In genomic region chr17:65455972-65456343, GRCh38 we compare ENCODE assay signal across 8 cellular contexts.
DNase-seq lines count a peak whose midpoint lies in the region; ATAC-seq and TF ChIP-seq lines count a peak whose summit lies in the region.

No MANE protein-coding gene starts in this region.

- H3K27me3 ChIP-seq in hepatocyte = no peaks in the 10 kb centered on the region

- H3K4me3 Mint-ChIP-seq in activated T-cell treated with anti-CD3 and anti-CD28 coated beads, Interleukin-2, amount 50 U/mL, for 24 hours = no peak overlapping the region
- H3K4me3 Mint-ChIP-seq in stimulated activated memory B cell treated with anti-CD40 and anti-IgM and Interleukin-4, amounts not matched to agents 10 μg/mL and 1 μg/mL and 100 μg/mL, for 72 hours = no peak overlapping the region
- no peak overlapping the region for H3K4me3 Mint-ChIP-seq in natural killer cell treated with Interleukin-12 subunit alpha and Interleukin-12 subunit beta and Interleukin-15 and Interleukin-18, amount 100 ng/mL, for 72 hours

- no peak overlapping the region for H3K27ac ChIP-seq in hepatocyte

- peak; percentile 20 for DNase-seq in activated T-cell treated with anti-CD3 and anti-CD28 coated beads, Interleukin-2, amount 50 U/mL, for 1 hour
- no peak for DNase-seq in activated T-cell treated with anti-CD3 and anti-CD28 coated beads, Interleukin-2, amount 50 U/mL, for 24 hours
- DNase-seq in activated CD4-positive, alpha-beta T cell treated with anti-CD3 and anti-CD28 coated beads, Interleukin-2, amount 50 U/mL, for 1 hour = peak; percentile 19
- DNase-seq in hepatocyte (ENCODE audit: low spot score) = peak; percentile 61
- no peak for DNase-seq in activated CD4-positive, CD25-positive, alpha-beta regulatory T cell treated with anti-CD3 and anti-CD28 coated beads, Interleukin-2, amount 50 U/mL, for 72 hours
- DNase-seq in natural killer cell treated with Interleukin-12 subunit alpha and Interleukin-12 subunit beta and Interleukin-15 and Interleukin-18, amount 100 ng/mL, for 72 hours (ENCODE audit: low spot score) = no peak

- H3K79me2 ChIP-seq in hepatocyte = no peaks in the 10 kb centered on the region

- H3K9me2 ChIP-seq in hepatocyte (replicated peaks; ENCODE audit: insufficient read depth) = no peaks in the 10 kb centered on the region

- no peaks in the 10 kb centered on the region for H4K20me1 ChIP-seq in hepatocyte (ENCODE audit: insufficient read depth, poor library complexity, severe bottlenecking)

- H3K9me3 ChIP-seq in hepatocyte (ENCODE audit: low read depth) = no peaks in the 10 kb centered on the region

- no peaks in the 10 kb centered on the region for H3K36me3 ChIP-seq in hepatocyte (replicated peaks; ENCODE audit: insufficient read depth, low read depth)

- peaks cover 26% of the 10 kb centered on the region for H3K4me1 ChIP-seq in hepatocyte (ENCODE audit: insufficient read depth)

- 35% methylated on average over 7 of the region's 7 CpGs for whole genome bisulfite sequencing in hepatocyte (ENCODE audit: low lambda C conversion rate, missing lambda C conversion rate)

- TF ChIP-seq CTCF in hepatocyte (IDR thresholded peaks at IDR 0.05; ENCODE audit: poor library complexity) = peak; percentile 62

- H2AFZ ChIP-seq in hepatocyte = no peak overlapping the region

- H3K27ac Mint-ChIP-seq in activated T-cell treated with anti-CD3 and anti-CD28 coated beads, Interleukin-2, amount 50 U/mL, for 24 hours = no peak overlapping the region
- no peak overlapping the region for H3K27ac Mint-ChIP-seq in stimulated activated memory B cell treated with anti-CD40 and anti-IgM and Interleukin-4, amounts not matched to agents 10 μg/mL and 1 μg/mL and 100 μg/mL, for 72 hours
- H3K27ac Mint-ChIP-seq in natural killer cell treated with Interleukin-12 subunit alpha and Interleukin-12 subunit beta and Interleukin-15 and Interleukin-18, amount 100 ng/mL, for 72 hours = no peak overlapping the region

- H3K4me1 Mint-ChIP-seq in activated T-cell treated with anti-CD3 and anti-CD28 coated beads, Interleukin-2, amount 50 U/mL, for 24 hours (ENCODE audit: low read depth) = peaks cover 8% of the 10 kb centered on the region
- H3K4me1 Mint-ChIP-seq in stimulated activated memory B cell treated with anti-CD40 and anti-IgM and Interleukin-4, amounts not matched to agents 10 μg/mL and 1 μg/mL and 100 μg/mL, for 72 hours = no peaks in the 10 kb centered on the region
- H3K4me1 Mint-ChIP-seq in natural killer cell treated with Interleukin-12 subunit alpha and Interleukin-12 subunit beta and Interleukin-15 and Interleukin-18, amount 100 ng/mL, for 72 hours (ENCODE audit: low read depth in 2 of 2) = no peaks in the 10 kb centered on the region

- H3K4me3 ChIP-seq in hepatocyte = no peak overlapping the region

- H3K9me3 Mint-ChIP-seq in activated T-cell treated with anti-CD3 and anti-CD28 coated beads, Interleukin-2, amount 50 U/mL, for 24 hours = no peaks in the 10 kb centered on the region
- H3K9me3 Mint-ChIP-seq in stimulated activated memory B cell treated with anti-CD40 and anti-IgM and Interleukin-4, amounts not matched to agents 10 μg/mL and 1 μg/mL and 100 μg/mL, for 72 hours = peaks cover 13% of the 10 kb centered on the region
- H3K9me3 Mint-ChIP-seq in natural killer cell treated with Interleukin-12 subunit alpha and Interleukin-12 subunit beta and Interleukin-15 and Interleukin-18, amount 100 ng/mL, for 72 hours = no peaks in the 10 kb centered on the region

- no peaks in the 10 kb centered on the region for H3K27me3 Mint-ChIP-seq in activated T-cell treated with anti-CD3 and anti-CD28 coated beads, Interleukin-2, amount 50 U/mL, for 24 hours
- peaks cover 12% of the 10 kb centered on the region for H3K27me3 Mint-ChIP-seq in stimulated activated memory B cell treated with anti-CD40 and anti-IgM and Interleukin-4, amounts not matched to agents 10 μg/mL and 1 μg/mL and 100 μg/mL, for 72 hours
- peaks cover 18 to 33% of the 10 kb centered on the region in 2 donors for H3K27me3 Mint-ChIP-seq in natural killer cell treated with Interleukin-12 subunit alpha and Interleukin-12 subunit beta and Interleukin-15 and Interleukin-18, amount 100 ng/mL, for 72 hours

- peak; percentile 18 for ATAC-seq in stimulated activated memory B cell treated with anti-CD40 and anti-IgM and Interleukin-4, amounts not matched to agents 10 μg/mL and 1 μg/mL and 100 μg/mL, for 72 hours
- no peak for ATAC-seq in GM19351 (IDR thresholded peaks at IDR 0.05; ENCODE audit: unreplicated experiment)
- no peak for ATAC-seq in natural killer cell treated with Interleukin-12 subunit alpha and Interleukin-12 subunit beta and Interleukin-15 and Interleukin-18, amount 100 ng/mL, for 72 hours

- H3K36me3 Mint-ChIP-seq in activated T-cell treated with anti-CD3 and anti-CD28 coated beads, Interleukin-2, amount 50 U/mL, for 24 hours (ENCODE audit: low read depth) = no peaks in the 10 kb centered on the region
- no peaks in the 10 kb centered on the region for H3K36me3 Mint-ChIP-seq in stimulated activated memory B cell treated with anti-CD40 and anti-IgM and Interleukin-4, amounts not matched to agents 10 μg/mL and 1 μg/mL and 100 μg/mL, for 72 hours
- no peaks in the 10 kb centered on the region for H3K36me3 Mint-ChIP-seq in natural killer cell treated with Interleukin-12 subunit alpha and Interleukin-12 subunit beta and Interleukin-15 and Interleukin-18, amount 100 ng/mL, for 72 hours

- peak overlapping the region; percentile 54 for H3K4me2 ChIP-seq in hepatocyte

Comparison
In these comparisons a context has a peak if more than half of its experiments do, and no peak if none do; other contexts are left out.
1. DNase-seq: peak in activated T-cell treated with anti-CD3 and anti-CD28 coated beads, Interleukin-2, amount 50 U/mL, for 1 hour (single experiment), activated CD4-positive, alpha-beta T cell treated with anti-CD3 and anti-CD28 coated beads, Interleukin-2, amount 50 U/mL, for 1 hour (single experiment) and hepatocyte (single experiment); none in activated T-cell treated with anti-CD3 and anti-CD28 coated beads, Interleukin-2, amount 50 U/mL, for 24 hours (single experiment), activated CD4-positive, CD25-positive, alpha-beta regulatory T cell treated with anti-CD3 and anti-CD28 coated beads, Interleukin-2, amount 50 U/mL, for 72 hours (single experiment) and natural killer cell treated with Interleukin-12 subunit alpha and Interleukin-12 subunit beta and Interleukin-15 and Interleukin-18, amount 100 ng/mL, for 72 hours (single experiment).